15 cellular contexts compared by ENCODE assay signal in the genomic region with DNA sequence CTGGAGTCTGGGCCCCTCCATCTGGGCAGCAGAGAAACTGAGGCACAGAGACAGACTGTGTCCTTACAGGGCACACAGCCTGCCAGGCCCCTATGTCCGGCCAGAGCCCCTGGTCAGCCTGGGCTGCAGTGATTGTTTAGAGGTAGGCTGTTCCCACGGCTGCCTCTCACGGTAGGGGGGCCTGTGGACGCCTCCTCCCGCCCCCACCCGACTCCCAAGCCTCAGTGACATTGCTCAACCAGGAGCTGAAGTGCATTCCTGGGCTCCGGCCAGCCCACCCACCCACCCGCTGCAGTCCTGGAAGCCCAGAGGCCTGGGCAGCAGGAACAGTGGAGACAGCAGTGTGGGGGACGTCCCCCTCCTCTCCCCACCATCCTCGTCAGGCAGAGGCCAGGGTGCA. TPM values are rescaled to one million over a fixed set of nuclear protein-coding genes. Genes with fewer than 3 reads are reported as not detected.
"Had no signal": no experiment of that assay in that cellular context is flagged by ENCODE, and none has a peak within 500 bp of the region (broad histone marks: within the 10 kb centered on the region; RNA-seq: fewer than 3 reads in every experiment).

No MANE protein-coding gene starts in this region.

RNA-seq across cellular contexts. Expression of a gene that starts 4.5 kb away (rescaled TPM):
- total RNA-seq: dermis blood vessel endothelial cell, esophagus mucosa, esophagus squamous epithelium, gastrocnemius medialis, glomerular endothelial cell, heart right ventricle, kidney epithelial cell, left cardiac atrium, left lobe of liver, left ventricle myocardium inferior, liver, lung microvascular endothelial cell, mononuclear cell, mucosa of gallbladder had no signal
- polyA plus RNA-seq: heart right ventricle, keratinocyte, liver had no signal

RNA-seq across cellular contexts. Expression of a gene that starts 14.1 kb away (rescaled TPM):
- total RNA-seq: lung microvascular endothelial cell had no signal
